In the genomic region with DNA sequence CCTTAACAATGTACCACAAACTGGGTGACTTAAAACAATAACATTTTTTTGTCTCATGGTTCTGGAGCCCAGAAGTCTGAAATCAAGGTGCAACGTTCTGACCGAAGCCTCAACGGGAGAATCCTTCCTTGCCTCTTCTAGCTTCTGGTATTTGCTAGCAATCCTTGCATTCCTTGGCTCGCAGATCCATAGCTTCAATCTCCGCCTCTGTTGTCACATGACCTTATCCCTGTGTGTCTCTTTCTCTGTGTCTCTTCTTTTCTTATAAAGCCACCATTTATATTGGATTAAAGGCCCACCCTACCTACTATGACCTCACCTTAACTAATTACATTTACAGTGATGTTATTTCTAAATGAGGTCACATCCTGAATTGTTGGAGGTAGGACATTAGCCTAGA, we compare ENCODE assay signal across 2 cellular contexts.
TF ChIP-seq lines count a peak whose summit lies in the region.

No MANE protein-coding gene starts in this region.

TF ChIP-seq in A549, 52 proteins besides CTCF, POLR2A, EP300 and RAD21:
- TF ChIP-seq CHD2 (IDR thresholded peaks at IDR 0.05; ENCODE audit: low read length, partially characterized antibody) (no peak), CBX8 (IDR thresholded peaks at IDR 0.05) (no peak), POLR2AphosphoS2 (conservative IDR thresholded peaks at IDR 0.05; ENCODE audit: low read length) (no peak), EHMT2 (IDR thresholded peaks at IDR 0.05; ENCODE audit: low read depth) (no peak), CBX2 (IDR thresholded peaks at IDR 0.05; ENCODE audit: borderline replicate concordance, low read depth) (no peak), CHD4 (IDR thresholded peaks at IDR 0.05; ENCODE audit: borderline replicate concordance) (no peak), KDM5A (IDR thresholded peaks at IDR 0.05) (no peak), PHF8 (IDR thresholded peaks at IDR 0.05; ENCODE audit: borderline replicate concordance, low read depth) (no peak), KDM1A (IDR thresholded peaks at IDR 0.05; ENCODE audit: low read depth) (no peak), ZC3H11A (IDR thresholded peaks at IDR 0.05) (no peak), TFCP2L1 (CRISPR knock-in tag; IDR thresholded peaks at IDR 0.05) (no peak), RFX5 (IDR thresholded peaks at IDR 0.05) (no peak), ZFP36 (IDR thresholded peaks at IDR 0.05; ENCODE audit: borderline replicate concordance, partially characterized antibody) (no peak)
- TF ChIP-seq, protein P1, sequence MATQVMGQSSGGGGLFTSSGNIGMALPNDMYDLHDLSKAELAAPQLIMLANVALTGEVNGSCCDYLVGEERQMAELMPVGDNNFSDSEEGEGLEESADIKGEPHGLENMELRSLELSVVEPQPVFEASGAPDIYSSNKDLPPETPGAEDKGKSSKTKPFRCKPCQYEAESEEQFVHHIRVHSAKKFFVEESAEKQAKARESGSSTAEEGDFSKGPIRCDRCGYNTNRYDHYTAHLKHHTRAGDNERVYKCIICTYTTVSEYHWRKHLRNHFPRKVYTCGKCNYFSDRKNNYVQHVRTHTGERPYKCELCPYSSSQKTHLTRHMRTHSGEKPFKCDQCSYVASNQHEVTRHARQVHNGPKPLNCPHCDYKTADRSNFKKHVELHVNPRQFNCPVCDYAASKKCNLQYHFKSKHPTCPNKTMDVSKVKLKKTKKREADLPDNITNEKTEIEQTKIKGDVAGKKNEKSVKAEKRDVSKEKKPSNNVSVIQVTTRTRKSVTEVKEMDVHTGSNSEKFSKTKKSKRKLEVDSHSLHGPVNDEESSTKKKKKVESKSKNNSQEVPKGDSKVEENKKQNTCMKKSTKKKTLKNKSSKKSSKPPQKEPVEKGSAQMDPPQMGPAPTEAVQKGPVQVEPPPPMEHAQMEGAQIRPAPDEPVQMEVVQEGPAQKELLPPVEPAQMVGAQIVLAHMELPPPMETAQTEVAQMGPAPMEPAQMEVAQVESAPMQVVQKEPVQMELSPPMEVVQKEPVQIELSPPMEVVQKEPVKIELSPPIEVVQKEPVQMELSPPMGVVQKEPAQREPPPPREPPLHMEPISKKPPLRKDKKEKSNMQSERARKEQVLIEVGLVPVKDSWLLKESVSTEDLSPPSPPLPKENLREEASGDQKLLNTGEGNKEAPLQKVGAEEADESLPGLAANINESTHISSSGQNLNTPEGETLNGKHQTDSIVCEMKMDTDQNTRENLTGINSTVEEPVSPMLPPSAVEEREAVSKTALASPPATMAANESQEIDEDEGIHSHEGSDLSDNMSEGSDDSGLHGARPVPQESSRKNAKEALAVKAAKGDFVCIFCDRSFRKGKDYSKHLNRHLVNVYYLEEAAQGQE (IDR thresholded peaks at IDR 0.05), result no peak

TF ChIP-seq in H1, 55 proteins besides CTCF, POLR2A, EP300 and RAD21:
- TF ChIP-seq, protein P2, sequence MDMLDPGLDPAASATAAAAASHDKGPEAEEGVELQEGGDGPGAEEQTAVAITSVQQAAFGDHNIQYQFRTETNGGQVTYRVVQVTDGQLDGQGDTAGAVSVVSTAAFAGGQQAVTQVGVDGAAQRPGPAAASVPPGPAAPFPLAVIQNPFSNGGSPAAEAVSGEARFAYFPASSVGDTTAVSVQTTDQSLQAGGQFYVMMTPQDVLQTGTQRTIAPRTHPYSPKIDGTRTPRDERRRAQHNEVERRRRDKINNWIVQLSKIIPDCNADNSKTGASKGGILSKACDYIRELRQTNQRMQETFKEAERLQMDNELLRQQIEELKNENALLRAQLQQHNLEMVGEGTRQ (IDR thresholded peaks at IDR 0.05; ENCODE audit: low read length), result peak; percentile 42; the same call in 1 of the 2 replicates
- TF ChIP-seq CHD1 (IDR thresholded peaks at IDR 0.05; ENCODE audit: low read depth, low read length) (no peak), TEAD4 (IDR thresholded peaks at IDR 0.05; ENCODE audit: low read depth, low read length) (peak; percentile 56; the same call in 1 of the 2 replicates)
